Comparison of ENCODE assay signal across 8 cellular contexts in the genomic region with DNA sequence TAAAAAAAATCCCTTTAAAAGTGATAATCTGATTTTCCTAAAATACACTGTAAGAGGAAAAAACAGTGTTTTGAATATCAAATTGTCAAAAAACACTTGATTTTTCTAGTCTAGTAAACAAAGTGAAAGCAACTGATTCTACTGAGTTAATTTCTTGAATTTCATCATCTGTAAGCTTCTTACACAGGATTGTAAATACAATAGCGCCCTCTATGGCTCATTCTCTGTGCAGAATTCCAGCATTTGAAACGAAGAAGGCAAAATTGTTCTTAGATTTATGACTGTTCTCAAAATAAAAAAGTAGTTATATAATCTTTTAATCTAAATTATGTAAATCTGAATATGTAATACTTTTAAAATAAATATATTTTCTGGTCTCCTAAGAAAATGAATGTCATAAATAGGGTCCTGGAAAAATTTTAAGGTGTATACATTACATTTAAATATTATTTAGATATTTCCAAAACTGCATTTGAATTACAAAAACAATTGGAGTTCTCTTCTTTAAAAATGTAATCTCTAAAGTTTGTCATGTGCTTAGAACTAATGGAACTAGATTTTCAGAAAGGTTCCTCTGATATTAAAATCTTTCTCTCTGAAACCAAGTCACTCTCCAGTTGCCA.
DNase-seq lines count a peak whose midpoint lies in the region; ATAC-seq, FAIRE-seq and TF ChIP-seq lines count a peak whose summit lies in the region.

No MANE protein-coding gene starts in this region.

- FAIRE-seq in HTR-8/SVneo (lab: Jason Lieb, UNC) (no peak), GM12891 (lab: Jason Lieb, UNC) (no peak)

- H3K9me3 ChIP-seq in breast epithelium (no peaks in the 10 kb centered on the region), lower lobe of right lung (no peaks in the 10 kb centered on the region)

- in situ Hi-C loops in GM13977 (cut with MboI; ENCODE audit: low pct_unique_long_range_greater_than_20kb, low sequenced_read_pairs, unreplicated experiment): no loop called here

- intact Hi-C loops in breast epithelium (cut with DNase I; ENCODE audit: low total_unique reads): no loop called here
- intact Hi-C loops in lower lobe of right lung (cut with DNase I): loop anchor here (10.0 kb wide), 1 partner anchor 555 kb away; no protein-coding TSS in a partner anchor

- no peaks in the 10 kb centered on the region for H3K36me3 ChIP-seq in breast epithelium
- no peaks in the 10 kb centered on the region for H3K36me3 ChIP-seq in lower lobe of right lung

- DNase-seq in AG08395 (ENCODE audit: low spot score) (peak; percentile 45), GM13977 (ENCODE audit: low spot score) (peak; percentile 38), HTR-8/SVneo (ENCODE audit: insufficient read length, low spot score) (peak; percentile 20), NCI-H82 (lab: John Stamatoyannopoulos, UW) (peak; percentile 87), breast epithelium (ENCODE audit: low spot score in 2 of 2) (no peak), lower lobe of right lung (no peak), GM12891 (ENCODE audit: insufficient read length, low spot score) (no peak)

- TF ChIP-seq CTCF in GM13977 (IDR thresholded peaks at IDR 0.05; ENCODE audit: extremely low read depth, insufficient read depth, missing control alignments) (peak; percentile 78), breast epithelium (IDR thresholded peaks at IDR 0.05) (peak in 2 of 3 donors; percentile 48 to 67), lower lobe of right lung (IDR thresholded peaks at IDR 0.05) (peak; percentile 77)

- H3K27ac ChIP-seq in breast epithelium: no peak overlapping the region
- no peak overlapping the region for H3K27ac ChIP-seq in lower lobe of right lung

- H3K4me3 ChIP-seq in breast epithelium (no peak overlapping the region), lower lobe of right lung (no peak overlapping the region)

- H3K4me1 ChIP-seq in breast epithelium: no peaks in the 10 kb centered on the region
- H3K4me1 ChIP-seq in lower lobe of right lung: no peaks in the 10 kb centered on the region

- TF ChIP-seq POLR2A in breast epithelium (IDR thresholded peaks at IDR 0.05) (no peak), GM12891 (IDR thresholded peaks at IDR 0.05; ENCODE audit: low read depth, low read length) (no peak)

- H3K27me3 ChIP-seq in breast epithelium (no peaks in the 10 kb centered on the region), lower lobe of right lung (ENCODE audit: low read depth) (no peaks in the 10 kb centered on the region)

- ATAC-seq in lower lobe of right lung: peak in 1 of 2 donors; percentile 52
- no peak for ATAC-seq in HG03045 (IDR thresholded peaks at IDR 0.05; ENCODE audit: unreplicated experiment)

TF ChIP-seq in GM12891, 5 proteins besides CTCF, POLR2A, EP300 and RAD21:
- TF ChIP-seq SPI1 (IDR thresholded peaks at IDR 0.05; ENCODE audit: low read depth, low read length): no peak
- TF ChIP-seq POLR2AphosphoS5 (IDR thresholded peaks at IDR 0.05; ENCODE audit: low read depth, low read length): no peak
- TF ChIP-seq POU2F2 (IDR thresholded peaks at IDR 0.05; ENCODE audit: low read depth, low read length): no peak
- TF ChIP-seq PAX5 (IDR thresholded peaks at IDR 0.05; ENCODE audit: insufficient read depth, low read length, severe bottlenecking): no peak
- no peak for TF ChIP-seq TAF1 (IDR thresholded peaks at IDR 0.05; ENCODE audit: low read depth, low read length)

Comparison
In these comparisons a context has a peak if more than half of its experiments do, and no peak if none do; other contexts are left out.
1. DNase-seq: peak in AG08395 (single experiment), GM13977 (single experiment), HTR-8/SVneo (single experiment) and NCI-H82 (single experiment); none in breast epithelium (0 of 2), lower lobe of right lung (single experiment) and GM12891 (single experiment).
2. Peak in every context shown above with its lines, with median percentiles within 50 percentile points of each other: CTCF ChIP-seq.